8 cellular contexts compared by ENCODE assay signal in the genomic region with DNA sequence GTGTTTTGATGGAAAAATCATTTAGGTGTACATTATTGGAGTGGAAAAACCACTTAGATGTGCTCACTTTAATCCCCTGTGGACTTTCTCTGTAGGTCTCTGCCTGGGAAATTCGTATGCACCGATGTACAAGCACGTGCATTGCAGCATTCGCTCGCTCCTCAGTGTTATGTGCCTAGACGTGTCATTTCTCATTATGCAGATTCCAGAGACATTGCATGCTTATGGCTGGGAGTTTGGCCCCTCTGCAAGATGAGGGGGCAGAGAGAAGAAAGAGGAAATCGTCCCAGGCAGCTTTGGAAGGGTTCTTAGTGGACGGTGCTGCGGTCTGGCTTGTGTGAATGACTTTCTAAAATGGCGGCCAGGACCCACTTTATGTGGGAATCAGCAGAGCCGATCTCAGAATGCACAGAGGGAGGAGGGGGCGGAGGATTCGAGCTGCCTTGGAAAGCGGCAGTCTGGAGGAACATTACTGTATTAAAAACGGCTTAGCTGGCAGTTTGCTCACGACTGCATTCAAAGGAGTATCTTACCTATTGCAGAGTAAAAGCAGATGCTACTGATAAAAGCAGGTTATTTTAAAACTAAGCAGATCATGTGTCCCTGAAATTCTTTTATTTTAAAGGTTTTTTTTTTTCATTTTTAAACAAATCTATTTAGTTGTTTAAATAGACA. TPM values are rescaled to one million over a fixed set of nuclear protein-coding genes. Genes with fewer than 3 reads are reported as not detected.
A peak's percentile ranks its signal among the peaks of the same experiment; 100 is the strongest.
DNase-seq lines count a peak whose midpoint lies in the region; ATAC-seq and TF ChIP-seq lines count a peak whose summit lies in the region.

No MANE protein-coding gene starts in this region.

- peak overlapping the region; percentile 94 for H3K4me3 ChIP-seq in Jurkat, Clone E6-1 (ENCODE audit: low read length)
- H3K4me3 ChIP-seq in right atrium auricular region: peak overlapping the region; percentile 88 to 91

- no peaks in the 10 kb centered on the region for H3K36me3 ChIP-seq in right atrium auricular region

- TF ChIP-seq CTCF in right atrium auricular region (IDR thresholded peaks at IDR 0.05): no peak

- ATAC-seq in activated naive CD4-positive, alpha-beta T cell treated with anti-CD3 and anti-CD28 coated beads, Interleukin-2, amount 50 U/mL, for 72 hours: peak in 1 of 2 donors; percentile 5
- no peak for ATAC-seq in activated CD4-positive, CD25-positive, alpha-beta regulatory T cell treated with anti-CD3 and anti-CD28 coated beads, Interleukin-2, amount 50 U/mL, for 24 hours

- peaks cover 16 to 17% of the 10 kb centered on the region in 2 donors for H3K36me3 Mint-ChIP-seq in activated naive CD4-positive, alpha-beta T cell treated with anti-CD3 and anti-CD28 coated beads, Interleukin-2, amount 50 U/mL, for 72 hours

- H3K9me3 Mint-ChIP-seq in activated naive CD4-positive, alpha-beta T cell treated with anti-CD3 and anti-CD28 coated beads, Interleukin-2, amount 50 U/mL, for 72 hours: no peaks in the 10 kb centered on the region

- intact Hi-C loops in posterior cingulate gyrus (cut with DNase I): loop anchor here (1.0 kb wide), 1 partner anchor 35 kb away; no protein-coding TSS in a partner anchor

- DNase-seq in COR-L47 (lab: John Stamatoyannopoulos, UW): peak; percentile 80
- DNase-seq in Jurkat, Clone E6-1 (ENCODE audit: low read depth, low spot score): peak; percentile 52
- peak; percentile 90 for DNase-seq in OCI-M1 (lab: John Stamatoyannopoulos, UW)
- peak in 1 of 2 donors; percentile 36 for DNase-seq in activated naive CD4-positive, alpha-beta T cell treated with anti-CD3 and anti-CD28 coated beads, Interleukin-2, amount 50 U/mL, for 72 hours (ENCODE audit: low spot score in 2 of 2)
- DNase-seq in right atrium auricular region (ENCODE audit: low spot score): no peak
- peak in 9 of 10 donors; percentile 41 to 92 (median 52) for DNase-seq in posterior cingulate gyrus
- no peak for DNase-seq in COLO829 (ENCODE audit: low spot score)

- peak overlapping the region; percentile 93 to 98 for H3K27ac Mint-ChIP-seq in activated naive CD4-positive, alpha-beta T cell treated with anti-CD3 and anti-CD28 coated beads, Interleukin-2, amount 50 U/mL, for 72 hours

- H3K27ac ChIP-seq in right atrium auricular region: peak overlapping the region; percentile 97 to 98

- no peaks in the 10 kb centered on the region for H3K9me3 ChIP-seq in right atrium auricular region

- H3K4me1 ChIP-seq in right atrium auricular region: peaks cover 0 to 56% of the 10 kb centered on the region in 2 donors

- H3K27me3 ChIP-seq in right atrium auricular region: no peaks in the 10 kb centered on the region

RNA-seq across cellular contexts. Expression of a gene that starts 2.4 kb away (rescaled TPM):
- polyA plus RNA-seq in Jurkat, Clone E6-1 (2012; ENCODE audit: insufficient read depth, insufficient read length): 37.7 TPM
- 10 to 100 TPM; 52.1 to 63.4 TPM for total RNA-seq in activated naive CD4-positive, alpha-beta T cell treated with anti-CD3 and anti-CD28 coated beads, Interleukin-2, amount 50 U/mL, for 72 hours
- total RNA-seq in right atrium auricular region: 10 to 100 TPM; 25.0 to 32.9 TPM

RNA-seq across cellular contexts. Expression of a gene that starts 42.5 kb away (rescaled TPM):
- 2.0 TPM for polyA plus RNA-seq in Jurkat, Clone E6-1 (2012; ENCODE audit: insufficient read depth, insufficient read length)
- 1 to 10 TPM; 2.2 to 2.5 TPM for total RNA-seq in activated naive CD4-positive, alpha-beta T cell treated with anti-CD3 and anti-CD28 coated beads, Interleukin-2, amount 50 U/mL, for 72 hours
- 1 to 10 TPM; 1.6 to 5.5 TPM for total RNA-seq in right atrium auricular region

Comparison
In these comparisons a context has a peak if more than half of its experiments do, and no peak if none do; other contexts are left out.
1. DNase-seq: peak in COR-L47 (single experiment), Jurkat, Clone E6-1 (single experiment), OCI-M1 (single experiment) and posterior cingulate gyrus (9 of 10); none in right atrium auricular region (single experiment) and COLO829 (single experiment).